Comparison of ENCODE assay signal across 34 cellular contexts in the genomic region with DNA sequence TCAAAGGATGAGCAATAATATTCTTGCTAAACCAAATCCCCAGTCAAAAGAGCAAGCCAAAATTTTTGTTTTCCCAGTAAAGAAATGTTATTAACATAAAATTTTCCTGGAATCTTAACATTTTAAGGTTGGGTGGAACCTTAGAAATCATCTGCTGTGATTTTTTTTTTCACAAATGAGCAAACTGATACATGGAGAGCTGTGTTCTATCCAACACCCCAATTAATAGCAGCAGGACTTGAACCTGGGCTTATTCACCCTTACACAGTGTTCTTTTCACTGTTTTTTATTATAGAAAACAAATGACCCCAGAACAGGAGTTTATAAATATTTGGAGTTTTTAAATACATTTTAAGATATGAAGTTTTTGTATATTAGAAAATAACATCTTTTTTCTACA.
"Had no signal": no experiment of that assay in that cellular context is flagged by ENCODE, and none has a peak within 500 bp of the region (broad histone marks: within the 10 kb centered on the region; RNA-seq: fewer than 3 reads in every experiment).

No MANE protein-coding gene starts in this region.

- H3K27me3 ChIP-seq: MG63 had no signal

- H3K36me3 ChIP-seq: MG63 had no signal

- H3K9me3 ChIP-seq: MG63 had no signal

- DNase-seq: Karpas-422, Kasumi-1, MG63, MM.1S, MV-4-11, NCI-H1048, NCI-H1092, NCI-H1092 treated with DMSO at 0.1 percent for 48 hours, NCI-H1105, NCI-H1105 treated with DMSO at 0.1 percent for 48 hours, NCI-H1417, NCI-H1417 treated with DMSO at 0.1 percent for 48 hours, NCI-H1436, NCI-H1436 treated with DMSO at 0.1 percent for 48 hours, NCI-H146, NCI-H1694, NCI-H1694 treated with DMSO at 0.1 percent for 48 hours, NCI-H187, NCI-H187 treated with DMSO at 0.1 percent for 48 hours, NCI-H1930, NCI-H2029, NCI-H2029 treated with DMSO at 0.1 percent for 48 hours, NCI-H2081, NCI-H2081 treated with DMSO at 0.1 percent for 48 hours, NCI-H2107, NCI-H2171, NCI-H2171 treated with DMSO at 0.1 percent for 48 hours, NCI-H2227 treated with DMSO at 0.1 percent for 48 hours, NCI-H226, NCI-H345, NCI-H446, NCI-H446 treated with DMSO at 0.1 percent for 48 hours, NCI-H510A, NCI-H510A treated with DMSO at 0.1 percent for 48 hours had no signal

- H3K4me3 ChIP-seq: MG63 had no signal
